Comparison of ENCODE assay signal across 36 cellular contexts in the genomic region with DNA sequence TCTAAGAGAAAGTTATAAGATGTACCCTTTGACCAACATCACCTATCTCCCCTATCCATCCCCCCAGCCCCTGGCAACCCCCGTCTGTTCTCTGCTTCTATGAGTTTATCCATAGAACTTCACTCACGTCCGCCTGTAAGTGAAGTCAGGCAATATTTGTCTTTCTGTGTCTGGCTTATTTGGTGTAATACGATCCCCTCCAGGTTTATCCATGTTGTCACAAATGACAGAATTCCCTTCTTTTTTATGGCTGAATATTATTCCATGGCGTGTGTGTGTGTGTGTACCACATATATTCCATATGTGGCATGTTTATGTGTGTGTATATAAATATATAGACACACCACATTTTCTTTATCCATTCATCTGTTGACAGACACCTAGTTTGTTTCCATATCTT.
"Had no signal": no experiment of that assay in that cellular context is flagged by ENCODE, and none has a peak within 500 bp of the region (broad histone marks: within the 10 kb centered on the region; RNA-seq: fewer than 3 reads in every experiment).

No MANE protein-coding gene starts in this region.

- ATAC-seq: activated CD4-positive, alpha-beta T cell treated with anti-CD3 and anti-CD28 coated beads for 36 hours; activated CD4-positive, CD25-positive, alpha-beta regulatory T cell treated with anti-CD3 and anti-CD28 coated beads, Interleukin-2, amount 50 U/mL, for 24 hours; activated CD8-positive, alpha-beta memory T cell treated with anti-CD3 and anti-CD28 coated beads, Interleukin-2, amount 10 ng/mL, durations not matched to agents 7 days and 5 days; activated CD8-positive, alpha-beta T cell treated with anti-CD3 and anti-CD28 coated beads, Interleukin-2, amount 10 ng/mL, durations not matched to agents 7 days and 5 days; activated naive CD8-positive, alpha-beta T cell treated with anti-CD3 and anti-CD28 coated beads, Interleukin-2, amount 50 U/mL, for 24 hours; WTC11 had no signal

- H3K4me3 Mint-ChIP-seq: activated CD4-positive, alpha-beta memory T cell treated with anti-CD3 and anti-CD28 coated beads, Interleukin-2, amount 10 ng/mL, durations not matched to agents 7 days and 5 days; activated CD4-positive, alpha-beta T cell treated with anti-CD3 and anti-CD28 coated beads for 36 hours; activated CD4-positive, alpha-beta T cell treated with anti-CD3 and anti-CD28 coated beads, Interleukin-2, amount 10 ng/mL, durations not matched to agents 7 days and 5 days; activated CD8-positive, alpha-beta memory T cell treated with anti-CD3 and anti-CD28 coated beads, Interleukin-2, amount 10 ng/mL, durations not matched to agents 7 days and 5 days; activated CD8-positive, alpha-beta T cell treated with anti-CD3 and anti-CD28 coated beads, Interleukin-2, amount 10 ng/mL, durations not matched to agents 7 days and 5 days; activated naive CD4-positive, alpha-beta T cell treated with anti-CD3 and anti-CD28 coated beads, Interleukin-2, amount 10 ng/mL, durations not matched to agents 7 days and 5 days; activated naive CD4-positive, alpha-beta T cell treated with anti-CD3 and anti-CD28 coated beads, Interleukin-2, amount 50 U/mL, for 24 hours; activated naive CD8-positive, alpha-beta T cell; activated naive CD8-positive, alpha-beta T cell treated with anti-CD3 and anti-CD28 coated beads, Interleukin-2, amount 10 ng/mL, durations not matched to agents 7 days and 5 days; activated naive CD8-positive, alpha-beta T cell treated with anti-CD3 and anti-CD28 coated beads, Interleukin-2, amount 50 U/mL, for 24 hours; activated T-cell treated with anti-CD3 and anti-CD28 coated beads, Interleukin-2, amount 50 U/mL, for 24 hours; brain; central memory CD8-positive, alpha-beta T cell; T-helper 1 cell treated with Interleukin-12 subunit alpha and Interleukin-12 subunit beta and Interleukin-4 antibody, amounts not matched to agents 30 μg/mL and 1 μg/mL, for 36 hours; T-helper 2 cell treated with Interferon-gamma antibody and Interleukin-4, amounts not matched to agents 5 μg/mL and 100 μg/mL, for 36 hours; WTC11 had no signal

- H3K27me3 Mint-ChIP-seq: activated CD4-positive, alpha-beta memory T cell treated with anti-CD3 and anti-CD28 coated beads, Interleukin-2, amount 10 ng/mL, durations not matched to agents 7 days and 5 days; activated CD4-positive, alpha-beta T cell treated with anti-CD3 and anti-CD28 coated beads for 36 hours; activated CD4-positive, alpha-beta T cell treated with anti-CD3 and anti-CD28 coated beads, Interleukin-2, amount 10 ng/mL, durations not matched to agents 7 days and 5 days; activated CD8-positive, alpha-beta memory T cell treated with anti-CD3 and anti-CD28 coated beads, Interleukin-2, amount 10 ng/mL, durations not matched to agents 7 days and 5 days; activated naive CD4-positive, alpha-beta T cell treated with anti-CD3 and anti-CD28 coated beads, Interleukin-2, amount 10 ng/mL, durations not matched to agents 7 days and 5 days; activated naive CD4-positive, alpha-beta T cell treated with anti-CD3 and anti-CD28 coated beads, Interleukin-2, amount 50 U/mL, for 24 hours; activated naive CD8-positive, alpha-beta T cell; activated naive CD8-positive, alpha-beta T cell treated with anti-CD3 and anti-CD28 coated beads, Interleukin-2, amount 10 ng/mL, durations not matched to agents 7 days and 5 days; activated naive CD8-positive, alpha-beta T cell treated with anti-CD3 and anti-CD28 coated beads, Interleukin-2, amount 50 U/mL, for 24 hours; activated T-cell treated with anti-CD3 and anti-CD28 coated beads, Interleukin-2, amount 50 U/mL, for 24 hours; brain; central memory CD8-positive, alpha-beta T cell had no signal

- H3K36me3 Mint-ChIP-seq: activated CD8-positive, alpha-beta memory T cell treated with anti-CD3 and anti-CD28 coated beads, Interleukin-2, amount 10 ng/mL, durations not matched to agents 7 days and 5 days; activated naive CD4-positive, alpha-beta T cell treated with anti-CD3 and anti-CD28 coated beads, Interleukin-2, amount 10 ng/mL, durations not matched to agents 7 days and 5 days; activated naive CD8-positive, alpha-beta T cell treated with anti-CD3 and anti-CD28 coated beads, Interleukin-2, amount 10 ng/mL, durations not matched to agents 7 days and 5 days; WTC11 had no signal

- H3K27ac Mint-ChIP-seq: activated CD4-positive, alpha-beta memory T cell treated with anti-CD3 and anti-CD28 coated beads, Interleukin-2, amount 10 ng/mL, durations not matched to agents 7 days and 5 days; activated CD4-positive, alpha-beta T cell treated with anti-CD3 and anti-CD28 coated beads for 36 hours; activated CD4-positive, alpha-beta T cell treated with anti-CD3 and anti-CD28 coated beads, Interleukin-2, amount 10 ng/mL, durations not matched to agents 7 days and 5 days; activated CD8-positive, alpha-beta memory T cell treated with anti-CD3 and anti-CD28 coated beads, Interleukin-2, amount 10 ng/mL, durations not matched to agents 7 days and 5 days; activated CD8-positive, alpha-beta T cell treated with anti-CD3 and anti-CD28 coated beads, Interleukin-2, amount 10 ng/mL, durations not matched to agents 7 days and 5 days; activated naive CD4-positive, alpha-beta T cell treated with anti-CD3 and anti-CD28 coated beads, Interleukin-2, amount 10 ng/mL, durations not matched to agents 7 days and 5 days; activated naive CD4-positive, alpha-beta T cell treated with anti-CD3 and anti-CD28 coated beads, Interleukin-2, amount 50 U/mL, for 24 hours; activated naive CD8-positive, alpha-beta T cell; activated naive CD8-positive, alpha-beta T cell treated with anti-CD3 and anti-CD28 coated beads, Interleukin-2, amount 10 ng/mL, durations not matched to agents 7 days and 5 days; activated naive CD8-positive, alpha-beta T cell treated with anti-CD3 and anti-CD28 coated beads, Interleukin-2, amount 50 U/mL, for 24 hours; activated T-cell treated with anti-CD3 and anti-CD28 coated beads, Interleukin-2, amount 50 U/mL, for 24 hours; activated T-helper 2 cell treated with anti-CD3 and anti-CD28 coated beads, Interferon-gamma antibody, Interleukin-2, Interleukin-4, amounts not matched to agents 10 μg/mL and 5 μg/mL and 100 μg/mL, durations not matched to agents 14 hours and 24 hours and 36 hours; T-helper 1 cell treated with Interleukin-12 subunit alpha and Interleukin-12 subunit beta and Interleukin-4 antibody, amounts not matched to agents 30 μg/mL and 1 μg/mL, for 36 hours; T-helper 2 cell treated with Interferon-gamma antibody and Interleukin-4, amounts not matched to agents 5 μg/mL and 100 μg/mL, for 36 hours; WTC11 had no signal

- H3K9me3 Mint-ChIP-seq: activated naive CD4-positive, alpha-beta T cell treated with anti-CD3 and anti-CD28 coated beads, Interleukin-2, amount 10 ng/mL, durations not matched to agents 7 days and 5 days; activated naive CD4-positive, alpha-beta T cell treated with anti-CD3 and anti-CD28 coated beads, Interleukin-2, amount 50 U/mL, for 24 hours; activated naive CD8-positive, alpha-beta T cell treated with anti-CD3 and anti-CD28 coated beads, Interleukin-2, amount 10 ng/mL, durations not matched to agents 7 days and 5 days; activated naive CD8-positive, alpha-beta T cell treated with anti-CD3 and anti-CD28 coated beads, Interleukin-2, amount 50 U/mL, for 24 hours; activated T-cell treated with anti-CD3 and anti-CD28 coated beads, Interleukin-2, amount 50 U/mL, for 24 hours; activated T-helper 2 cell treated with anti-CD3 and anti-CD28 coated beads, Interferon-gamma antibody, Interleukin-2, Interleukin-4, amounts not matched to agents 10 μg/mL and 5 μg/mL and 100 μg/mL, durations not matched to agents 14 hours and 24 hours and 36 hours; central memory CD8-positive, alpha-beta T cell; T-helper 1 cell treated with Interleukin-12 subunit alpha and Interleukin-12 subunit beta and Interleukin-4 antibody, amounts not matched to agents 30 μg/mL and 1 μg/mL, for 36 hours; T-helper 2 cell treated with Interferon-gamma antibody and Interleukin-4, amounts not matched to agents 5 μg/mL and 100 μg/mL, for 36 hours had no signal

- DNase-seq: activated CD4-positive, alpha-beta memory T cell treated with anti-CD3 and anti-CD28 coated beads, Interleukin-2, amount 10 ng/mL, durations not matched to agents 7 days and 5 days; activated CD4-positive, alpha-beta T cell treated with anti-CD3 and anti-CD28 coated beads for 1 hour; activated CD4-positive, alpha-beta T cell treated with anti-CD3 and anti-CD28 coated beads for 36 hours; activated CD4-positive, alpha-beta T cell treated with anti-CD3 and anti-CD28 coated beads for 48 hours; activated CD4-positive, alpha-beta T cell treated with anti-CD3 and anti-CD28 coated beads, Interleukin-2, amount 10 ng/mL, durations not matched to agents 7 days and 5 days; activated CD4-positive, alpha-beta T cell treated with anti-CD3 and anti-CD28 coated beads, Interleukin-2, amount 50 U/mL, for 48 hours; activated CD4-positive, CD25-positive, alpha-beta regulatory T cell; activated CD8-positive, alpha-beta memory T cell treated with anti-CD3 and anti-CD28 coated beads for 24 hours; activated CD8-positive, alpha-beta memory T cell treated with anti-CD3 and anti-CD28 coated beads, Interleukin-2, amount 10 ng/mL, durations not matched to agents 7 days and 5 days; activated CD8-positive, alpha-beta memory T cell treated with anti-CD3 and anti-CD28 coated beads, Interleukin-2, amount 50 U/mL, for 48 hours; activated CD8-positive, alpha-beta T cell treated with anti-CD3 and anti-CD28 coated beads, Interleukin-2, amount 10 ng/mL, durations not matched to agents 7 days and 5 days; activated effector memory CD4-positive, alpha-beta T cell treated with Interleukin-2 at 50 U/mL for 16 hours; activated gamma-delta T cell; activated naive CD4-positive, alpha-beta T cell treated with anti-CD3 and anti-CD28 coated beads, Interleukin-2, amount 10 ng/mL, durations not matched to agents 7 days and 5 days; activated naive CD4-positive, alpha-beta T cell treated with Interleukin-2 at 50 U/mL for 16 hours; activated naive CD8-positive, alpha-beta T cell treated with anti-CD3 and anti-CD28 coated beads, Interleukin-2, amount 10 ng/mL, durations not matched to agents 7 days and 5 days; activated naive CD8-positive, alpha-beta T cell treated with anti-CD3 and anti-CD28 coated beads, Interleukin-2, amount 50 U/mL, for 24 hours; activated T-cell treated with anti-CD3 and anti-CD28 coated beads, Interleukin-2, amount 50 U/mL, for 24 hours; activated T-cell treated with anti-CD3 and anti-CD28 coated beads, Interleukin-2, amount 50 U/mL, for 48 hours; amygdala; anterior cingulate cortex; caudate nucleus; cerebellar nuclear complex; T-helper 1 cell; T-helper 2 cell; T-helper 9 cell; WERI-Rb-1 had no signal

- H3K4me1 Mint-ChIP-seq: activated CD8-positive, alpha-beta memory T cell treated with anti-CD3 and anti-CD28 coated beads, Interleukin-2, amount 10 ng/mL, durations not matched to agents 7 days and 5 days; central memory CD8-positive, alpha-beta T cell had no signal
